In genomic region chr12:128928361-128928760, GRCh38 we compare ENCODE assay signal across 27 cellular contexts.
"Had no signal": no experiment of that assay in that cellular context is flagged by ENCODE, and none has a peak within 500 bp of the region (broad histone marks: within the 10 kb centered on the region; RNA-seq: fewer than 3 reads in every experiment).

No MANE protein-coding gene starts in this region.

- H3K27me3 Mint-ChIP-seq: stimulated activated naive CD8-positive, alpha-beta T cell treated with anti-CD3 and anti-CD28 coated beads, Interleukin-15, Interleukin-2, amounts not matched to agents 100 ng/mL and 50 ng/mL, for 24 hours had no signal

- H3K4me1 ChIP-seq: left lung, lower lobe of right lung, pancreas, prostate gland, sigmoid colon, spleen, suprapubic skin, tibial artery, upper lobe of right lung had no signal

- H3K27ac Mint-ChIP-seq: naive thymus-derived CD8-positive, alpha-beta T cell; nephron; stimulated activated effector memory CD8-positive, alpha-beta T cell treated with anti-CD3 and anti-CD28 coated beads, Interleukin-12 subunit alpha, Interleukin-12 subunit beta, amount 100 ng/mL, for 72 hours; stimulated activated naive CD8-positive, alpha-beta T cell treated with anti-CD3 and anti-CD28 coated beads, Interleukin-15, Interleukin-2, amounts not matched to agents 100 ng/mL and 50 ng/mL, for 24 hours had no signal

- H3K9me3 Mint-ChIP-seq: naive thymus-derived CD8-positive, alpha-beta T cell; nephron; neural crest cell; stimulated activated effector memory CD8-positive, alpha-beta T cell treated with anti-CD3 and anti-CD28 coated beads, Interleukin-12 subunit alpha, Interleukin-12 subunit beta, amount 100 ng/mL, for 72 hours; stimulated activated naive CD8-positive, alpha-beta T cell treated with anti-CD3 and anti-CD28 coated beads, Interleukin-15, Interleukin-2, amounts not matched to agents 100 ng/mL and 50 ng/mL, for 24 hours had no signal

- H3K4me3 Mint-ChIP-seq: naive thymus-derived CD8-positive, alpha-beta T cell; nephron; neural crest cell; stimulated activated effector memory CD8-positive, alpha-beta T cell treated with anti-CD3 and anti-CD28 coated beads, Interleukin-12 subunit alpha, Interleukin-12 subunit beta, amount 100 ng/mL, for 72 hours; stimulated activated naive CD8-positive, alpha-beta T cell treated with anti-CD3 and anti-CD28 coated beads, Interleukin-15, Interleukin-2, amounts not matched to agents 100 ng/mL and 50 ng/mL, for 24 hours had no signal

- H3K27ac ChIP-seq: left lung, lower lobe of right lung, pancreas, prostate gland, sigmoid colon, spleen, suprapubic skin, thoracic aorta, tibial artery, upper lobe of right lung had no signal

- H3K9me3 ChIP-seq: left lung, lower lobe of right lung, pancreas, prostate gland, sigmoid colon, spleen, suprapubic skin, thoracic aorta, tibial artery, upper lobe of right lung had no signal

- ATAC-seq: left cardiac atrium; left lung; lower lobe of right lung; naive thymus-derived CD8-positive, alpha-beta T cell; pancreas; right cardiac atrium; stimulated activated effector memory CD8-positive, alpha-beta T cell treated with anti-CD3 and anti-CD28 coated beads, Interleukin-12 subunit alpha, Interleukin-12 subunit beta, amount 100 ng/mL, for 72 hours; upper lobe of right lung had no signal

- DNase-seq: kidney glomerular epithelial cell; left cardiac atrium; left lung; lower lobe of right lung; mammary epithelial cell; mesenchymal stem cell; naive thymus-derived CD8-positive, alpha-beta T cell; nucleus accumbens; pancreas; posterior cingulate gyrus; retina; right cardiac atrium; sigmoid colon; small intestine; spleen; stimulated activated CD4-positive, alpha-beta T cell treated with anti-CD3 and anti-CD28 coated beads, Interleukin-4, amount 100 ng/mL, for 24 hours; stimulated activated naive CD4-positive, alpha-beta T cell; tibial artery; trophoblast cell; upper lobe of right lung had no signal

- H3K36me3 Mint-ChIP-seq: naive thymus-derived CD8-positive, alpha-beta T cell; stimulated activated effector memory CD8-positive, alpha-beta T cell treated with anti-CD3 and anti-CD28 coated beads, Interleukin-12 subunit alpha, Interleukin-12 subunit beta, amount 100 ng/mL, for 72 hours had no signal

- H3K27me3 ChIP-seq: left lung, sigmoid colon, suprapubic skin, tibial artery, upper lobe of right lung had no signal

- H3K4me1 Mint-ChIP-seq: nephron; stimulated activated effector memory CD8-positive, alpha-beta T cell treated with anti-CD3 and anti-CD28 coated beads, Interleukin-12 subunit alpha, Interleukin-12 subunit beta, amount 100 ng/mL, for 72 hours had no signal
